19 cellular contexts compared by ENCODE assay signal in genomic region chr17:57972151-57972550, GRCh38. TPM values are rescaled to one million over a fixed set of nuclear protein-coding genes. Genes with fewer than 3 reads are reported as not detected.
"Had no signal": no experiment of that assay in that cellular context is flagged by ENCODE, and none has a peak within 500 bp of the region (broad histone marks: within the 10 kb centered on the region; RNA-seq: fewer than 3 reads in every experiment).

No MANE protein-coding gene starts in this region.

- ATAC-seq: activated naive CD8-positive, alpha-beta T cell treated with anti-CD3 and anti-CD28 coated beads, Interleukin-2, amount 50 U/mL, for 24 hours; activated T-helper 17 cell treated with anti-CD3 and anti-CD28 coated beads, Interleukin-2, amount 50 U/mL, for 72 hours; gastrocnemius medialis; naive thymus-derived CD4-positive, alpha-beta T cell; stimulated activated naive B cell treated with anti-CD40 and anti-IgM and Interleukin-4, amounts not matched to agents 10 μg/mL and 1 μg/mL and 100 μg/mL, for 72 hours had no signal

- H3K4me3 ChIP-seq: colonic mucosa, gastrocnemius medialis, neural progenitor cell, sigmoid colon, thoracic aorta, upper lobe of left lung had no signal

- H3K4me1 ChIP-seq: colonic mucosa had no signal

- H2AFZ ChIP-seq: neural progenitor cell had no signal

- H3K4me1 Mint-ChIP-seq: activated CD4-positive, alpha-beta T cell treated with anti-CD3 and anti-CD28 coated beads, Interleukin-2, amount 10 ng/mL, durations not matched to agents 7 days and 5 days; activated naive CD8-positive, alpha-beta T cell treated with anti-CD3 and anti-CD28 coated beads, Interleukin-2, amount 50 U/mL, for 24 hours; activated T-helper 17 cell treated with anti-CD3 and anti-CD28 coated beads, Interleukin-2, amount 50 U/mL, for 72 hours; brain had no signal

- DNase-seq: activated CD4-positive, alpha-beta T cell treated with anti-CD3 and anti-CD28 coated beads, Interleukin-2, amount 10 ng/mL, durations not matched to agents 7 days and 5 days; activated CD4-positive, CD25-positive, alpha-beta regulatory T cell; activated naive CD4-positive, alpha-beta T cell; activated naive CD8-positive, alpha-beta T cell treated with anti-CD3 and anti-CD28 coated beads, Interleukin-2, amount 50 U/mL, for 24 hours; anterior cingulate cortex; central memory CD4-positive, alpha-beta T cell; colonic mucosa; gastrocnemius medialis; mesendoderm; naive thymus-derived CD4-positive, alpha-beta T cell; sigmoid colon; stimulated activated CD4-positive, alpha-beta T cell treated with anti-CD3 and anti-CD28 coated beads, Interleukin-4, amount 100 ng/mL, for 4 hours; stimulated activated naive B cell treated with anti-CD40 and anti-IgM and Interleukin-4, amounts not matched to agents 10 μg/mL and 1 μg/mL and 100 μg/mL, for 72 hours; upper lobe of left lung had no signal

- H3K9me3 ChIP-seq: colonic mucosa, gastrocnemius medialis, sigmoid colon, thoracic aorta, upper lobe of left lung had no signal

- H3K4me2 ChIP-seq: neural progenitor cell had no signal

- H3K9me3 Mint-ChIP-seq: activated CD4-positive, alpha-beta T cell treated with anti-CD3 and anti-CD28 coated beads, Interleukin-2, amount 10 ng/mL, durations not matched to agents 7 days and 5 days; activated naive CD8-positive, alpha-beta T cell treated with anti-CD3 and anti-CD28 coated beads, Interleukin-2, amount 50 U/mL, for 24 hours; activated T-helper 17 cell treated with anti-CD3 and anti-CD28 coated beads, Interleukin-2, amount 50 U/mL, for 72 hours; naive thymus-derived CD4-positive, alpha-beta T cell; neural progenitor cell; stimulated activated naive B cell treated with anti-CD40 and anti-IgM and Interleukin-4, amounts not matched to agents 10 μg/mL and 1 μg/mL and 100 μg/mL, for 72 hours; T-helper 2 cell treated with Interferon-gamma antibody and Interleukin-4, amounts not matched to agents 5 μg/mL and 100 μg/mL, for 36 hours had no signal

- H3K9ac ChIP-seq: neural progenitor cell had no signal

- H3K27ac Mint-ChIP-seq: activated CD4-positive, alpha-beta T cell treated with anti-CD3 and anti-CD28 coated beads, Interleukin-2, amount 10 ng/mL, durations not matched to agents 7 days and 5 days; activated naive CD8-positive, alpha-beta T cell treated with anti-CD3 and anti-CD28 coated beads, Interleukin-2, amount 50 U/mL, for 24 hours; activated T-helper 17 cell treated with anti-CD3 and anti-CD28 coated beads, Interleukin-2, amount 50 U/mL, for 72 hours; neural progenitor cell; stimulated activated naive B cell treated with anti-CD40 and anti-IgM and Interleukin-4, amounts not matched to agents 10 μg/mL and 1 μg/mL and 100 μg/mL, for 72 hours; T-helper 2 cell treated with Interferon-gamma antibody and Interleukin-4, amounts not matched to agents 5 μg/mL and 100 μg/mL, for 36 hours had no signal

- H3K27me3 ChIP-seq: colonic mucosa, gastrocnemius medialis, neural progenitor cell, sigmoid colon, upper lobe of left lung had no signal

- H3K4me3 Mint-ChIP-seq: activated CD4-positive, alpha-beta T cell treated with anti-CD3 and anti-CD28 coated beads, Interleukin-2, amount 10 ng/mL, durations not matched to agents 7 days and 5 days; activated naive CD8-positive, alpha-beta T cell treated with anti-CD3 and anti-CD28 coated beads, Interleukin-2, amount 50 U/mL, for 24 hours; activated T-helper 17 cell treated with anti-CD3 and anti-CD28 coated beads, Interleukin-2, amount 50 U/mL, for 72 hours; brain; naive thymus-derived CD4-positive, alpha-beta T cell; neural progenitor cell; stimulated activated naive B cell treated with anti-CD40 and anti-IgM and Interleukin-4, amounts not matched to agents 10 μg/mL and 1 μg/mL and 100 μg/mL, for 72 hours; T-helper 2 cell treated with Interferon-gamma antibody and Interleukin-4, amounts not matched to agents 5 μg/mL and 100 μg/mL, for 36 hours had no signal

- H3K27ac ChIP-seq: colonic mucosa, neural progenitor cell, thoracic aorta, upper lobe of left lung had no signal

- H3K27me3 Mint-ChIP-seq: activated CD4-positive, alpha-beta T cell treated with anti-CD3 and anti-CD28 coated beads, Interleukin-2, amount 10 ng/mL, durations not matched to agents 7 days and 5 days; activated naive CD8-positive, alpha-beta T cell treated with anti-CD3 and anti-CD28 coated beads, Interleukin-2, amount 50 U/mL, for 24 hours; activated T-helper 17 cell treated with anti-CD3 and anti-CD28 coated beads, Interleukin-2, amount 50 U/mL, for 72 hours; naive thymus-derived CD4-positive, alpha-beta T cell had no signal

RNA-seq across cellular contexts. Expression of gene CUEDC1, which starts 16.9 kb away (rescaled TPM):
- polyA plus RNA-seq: naive thymus-derived CD4-positive, alpha-beta T cell had no signal
